In genomic region chr13:112743451-112744305, GRCh38 we compare ENCODE assay signal across 2 cellular contexts.
A peak's percentile ranks its signal among the peaks of the same experiment; 100 is the strongest.
TF ChIP-seq lines count a peak whose summit lies in the region.

No MANE protein-coding gene starts in this region.

TF ChIP-seq in HEK293, 187 proteins besides CTCF, POLR2A, EP300 and RAD21:
- peak; percentile 35; the same call in 1 of the 2 replicates for TF ChIP-seq REST (tag by site-specific recombination; IDR thresholded peaks at IDR 0.05)
- TF ChIP-seq ZNF645 (tag by site-specific recombination; IDR thresholded peaks at IDR 0.05): no peak
- no peak for TF ChIP-seq ZSCAN5A (tag by site-specific recombination; IDR thresholded peaks at IDR 0.05)
- no peak for TF ChIP-seq ZNF133 (tag by site-specific recombination; IDR thresholded peaks at IDR 0.05)
- no peak for TF ChIP-seq PATZ1 (tag by site-specific recombination; IDR thresholded peaks at IDR 0.05)
- TF ChIP-seq KLF7 (tag by site-specific recombination; IDR thresholded peaks at IDR 0.05; ENCODE audit: borderline replicate concordance): no peak

TF ChIP-seq in H1, 55 proteins besides CTCF, POLR2A, EP300 and RAD21:
- no peak for TF ChIP-seq BACH1 (IDR thresholded peaks at IDR 0.05; ENCODE audit: low read length)
- TF ChIP-seq EZH2 (IDR thresholded peaks at IDR 0.05; ENCODE audit: low read depth, low read length, severe bottlenecking): no peak
- no peak for TF ChIP-seq SIN3A (conservative IDR thresholded peaks at IDR 0.05 in 1 of 2, IDR thresholded peaks at IDR 0.05 in 1 of 2; ENCODE audit: low read depth in 1 of 2, low read length in 2 of 2)
- TF ChIP-seq HDAC6 (IDR thresholded peaks at IDR 0.05; ENCODE audit: low read depth, low read length): no peak
- TF ChIP-seq BCL11A (IDR thresholded peaks at IDR 0.05; ENCODE audit: low read depth in 2 of 2, low read length in 2 of 2): no peak
- TF ChIP-seq YY1 (IDR thresholded peaks at IDR 0.05; ENCODE audit: low read depth, low read length): no peak
- TF ChIP-seq TBP (IDR thresholded peaks at IDR 0.05; ENCODE audit: low read depth, low read length): no peak
- TF ChIP-seq POLR2AphosphoS5 (IDR thresholded peaks at IDR 0.05; ENCODE audit: low read depth, low read length): no peak
- TF ChIP-seq CEBPB (IDR thresholded peaks at IDR 0.05; ENCODE audit: low read depth, low read length): no peak
- TF ChIP-seq CHD1 (IDR thresholded peaks at IDR 0.05; ENCODE audit: low read depth, low read length): no peak
